Comparison of ENCODE assay signal across 8 cellular contexts in the genomic region with DNA sequence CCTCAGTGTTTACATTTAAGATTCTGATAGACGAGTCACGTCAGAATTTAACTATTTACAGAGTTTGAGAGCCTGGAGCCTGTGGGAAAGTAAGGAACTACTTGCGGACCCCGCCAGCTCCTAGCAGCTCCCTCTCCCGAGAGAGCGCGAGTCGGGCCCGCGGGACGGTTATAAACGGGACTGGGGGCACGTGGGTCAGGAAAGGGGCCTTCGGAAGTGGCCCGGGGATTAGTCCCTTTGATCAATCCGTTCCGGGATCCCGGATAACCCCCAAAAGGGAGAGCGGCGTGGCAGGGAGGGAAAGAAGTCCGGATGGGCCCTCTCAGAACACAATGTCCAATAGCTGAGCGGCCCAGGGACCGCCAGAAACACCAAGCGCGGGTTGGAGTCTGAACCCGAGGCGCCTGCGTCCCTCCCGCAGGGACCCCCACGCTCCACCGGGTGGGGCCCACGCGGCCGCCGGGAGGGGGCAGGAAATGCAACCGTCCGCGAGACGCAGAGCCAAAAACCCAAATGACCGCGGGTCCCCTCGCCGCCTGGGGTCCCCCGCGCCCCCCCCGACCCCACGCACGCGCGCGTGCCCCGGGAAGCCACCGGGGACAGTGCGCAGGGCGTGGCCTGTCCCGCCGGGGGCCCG. TPM values are rescaled to one million over a fixed set of nuclear protein-coding genes. Genes with fewer than 3 reads are reported as not detected.
A peak's percentile ranks its signal among the peaks of the same experiment; 100 is the strongest.
DNase-seq lines count a peak whose midpoint lies in the region; ATAC-seq and TF ChIP-seq lines count a peak whose summit lies in the region.

No MANE protein-coding gene starts in this region.

- H4K20me1 ChIP-seq in osteoblast (ENCODE audit: insufficient read depth, low read length) = peaks cover 2% of the 10 kb centered on the region

- peak overlapping the region in 4 of 7 donors; percentile 5 to 84 (median 75) for H3K27ac Mint-ChIP-seq in CD4-positive, alpha-beta memory T cell

- no peak overlapping the region for H3K4me2 ChIP-seq in osteoblast (ENCODE audit: insufficient read depth, low read length)

- CTCF ChIA-PET in CD4-positive, alpha-beta memory T cell (lab: Charles Lee; ENCODE audit: partially characterized antibody) = no interaction called here

- no peak overlapping the region for H3K27ac ChIP-seq in CD4-positive, alpha-beta memory T cell (ENCODE audit: low read depth, low read length)
- H3K27ac ChIP-seq in HUES48 (ENCODE audit: low read depth, low read length) (peak overlapping the region; percentile 91), colonic mucosa (no peak overlapping the region), osteoblast (ENCODE audit: low read depth, low read length) (no peak overlapping the region)

- H3K4me1 Mint-ChIP-seq in CD4-positive, alpha-beta memory T cell = peaks cover 10 to 30% (median 20%) of the 10 kb centered on the region in 4 donors

- peak in 1 of 5 donors; percentile 12 for DNase-seq in CD4-positive, alpha-beta memory T cell
- DNase-seq in colonic mucosa (no peak), osteoblast (ENCODE audit: insufficient read length, low spot score, missing footprints) (peak; percentile 58), occipital lobe (lab: John Stamatoyannopoulos, UW) (no peak), COLO668 (lab: John Stamatoyannopoulos, UW; ENCODE audit: unreplicated experiment) (no peak)

- TF ChIP-seq CTCF in colonic mucosa (IDR thresholded peaks at IDR 0.05) = no peak
- TF ChIP-seq CTCF in osteoblast (IDR thresholded peaks at IDR 0.05; ENCODE audit: extremely low read depth, low read depth, low read length) = no peak

- peaks cover 4 to 8% of the 10 kb centered on the region in 2 donors for H3K36me3 Mint-ChIP-seq in CD4-positive, alpha-beta memory T cell

- H3K27me3 ChIP-seq in CD4-positive, alpha-beta memory T cell (ENCODE audit: insufficient read depth, low read length) = peaks cover 63% of the 10 kb centered on the region
- H3K27me3 ChIP-seq in HUES48 (ENCODE audit: control insufficient read depth, insufficient read depth, low read length) (peaks cover 61% of the 10 kb centered on the region), colonic mucosa (peaks cover 79% of the 10 kb centered on the region), osteoblast (ENCODE audit: insufficient read depth, low read length) (peaks cover 80% of the 10 kb centered on the region)

- POLR2A ChIA-PET in CD4-positive, alpha-beta memory T cell (lab: Charles Lee; ENCODE audit: partially characterized antibody) = interaction anchor here (0.9 to 2.5 kb wide), 3 partner anchors 11 to 25 kb away, joined by 3 to 9 read pairs (median 7); a partner anchor contains a TSS

- H3K4me1 ChIP-seq in CD4-positive, alpha-beta memory T cell (ENCODE audit: insufficient read depth, low read length) = peaks cover 32% of the 10 kb centered on the region
- H3K4me1 ChIP-seq in HUES48 (ENCODE audit: control insufficient read depth, insufficient read depth, low read length) (peaks cover 40% of the 10 kb centered on the region), colonic mucosa (peaks cover 9% of the 10 kb centered on the region), osteoblast (ENCODE audit: insufficient read depth, low read length) (no peaks in the 10 kb centered on the region)

- peak overlapping the region; percentile 7 to 72 (median 44) for H3K4me3 Mint-ChIP-seq in CD4-positive, alpha-beta memory T cell

- peaks cover 52 to 55% of the 10 kb centered on the region in 2 donors for H3K27me3 Mint-ChIP-seq in CD4-positive, alpha-beta memory T cell

- H3K79me2 ChIP-seq in osteoblast (ENCODE audit: insufficient read depth, low read length) = no peaks in the 10 kb centered on the region

- no peaks in the 10 kb centered on the region for H3K9me3 ChIP-seq in CD4-positive, alpha-beta memory T cell (ENCODE audit: control insufficient read depth in 1 of 2, low read length in 2 of 2)
- H3K9me3 ChIP-seq in HUES48 (ENCODE audit: control insufficient read depth, insufficient read depth, low read length) = no peaks in the 10 kb centered on the region
- H3K9me3 ChIP-seq in colonic mucosa = no peaks in the 10 kb centered on the region
- no peaks in the 10 kb centered on the region for H3K9me3 ChIP-seq in osteoblast (ENCODE audit: low read depth, low read length)

- intact Hi-C loops in CD4-positive, alpha-beta memory T cell (cut with micrococcal nuclease) = no loop called here
- intact Hi-C loops in colonic mucosa (cut with DNase I) = no loop called here

- ATAC-seq in GM19452 (IDR thresholded peaks at IDR 0.05; ENCODE audit: unreplicated experiment) (no peak), HG02840 (IDR thresholded peaks at IDR 0.05; ENCODE audit: low FRiP score, unreplicated experiment) (no peak)

- no peaks in the 10 kb centered on the region for H3K36me3 ChIP-seq in CD4-positive, alpha-beta memory T cell (ENCODE audit: insufficient read depth, low read length)
- H3K36me3 ChIP-seq in HUES48 (ENCODE audit: control insufficient read depth, insufficient read depth, low read length) (peaks cover 53% of the 10 kb centered on the region), colonic mucosa (no peaks in the 10 kb centered on the region), osteoblast (ENCODE audit: insufficient read depth, low read length) (no peaks in the 10 kb centered on the region)

- H3K9ac ChIP-seq in HUES48 (ENCODE audit: low read depth, low read length) (peak overlapping the region; percentile 49; the same call in 1 of the 2 replicates), colonic mucosa (ENCODE audit: low read depth in 2 of 2, low read length in 2 of 2) (no peak overlapping the region)

- H3K9me3 Mint-ChIP-seq in CD4-positive, alpha-beta memory T cell = peaks cover 0 to 36% (median 15%) of the 10 kb centered on the region in 8 donors

- no peak overlapping the region for H3K4me3 ChIP-seq in CD4-positive, alpha-beta memory T cell (ENCODE audit: low read length in 2 of 2)
- H3K4me3 ChIP-seq in HUES48 (ENCODE audit: low read depth, low read length) (peak overlapping the region; percentile 96), colonic mucosa (peak overlapping the region; percentile 19), osteoblast (ENCODE audit: insufficient read depth, low read length) (no peak overlapping the region)

- H2AFZ ChIP-seq in osteoblast (ENCODE audit: low read length) = no peak overlapping the region

RNA-seq across cellular contexts. Expression of a gene that starts 3.6 kb away (rescaled TPM):
- not detected for total RNA-seq in CD4-positive, alpha-beta memory T cell
- not detected for polyA plus RNA-seq in CD4-positive, alpha-beta memory T cell
- total RNA-seq in colonic mucosa = under 1 TPM in 1 of 2 donors, not detected in 1; 0.10 TPM
- not detected in 2 replicates for total RNA-seq in osteoblast
- 1.6 TPM for total RNA-seq in occipital lobe

RNA-seq across cellular contexts. Expression of a gene that starts 13.6 kb away (rescaled TPM):
- total RNA-seq in CD4-positive, alpha-beta memory T cell = not detected
- not detected for polyA plus RNA-seq in CD4-positive, alpha-beta memory T cell
- total RNA-seq in colonic mucosa (under 1 TPM; 0.11 to 0.82 TPM), osteoblast (not detected in 2 replicates), occipital lobe (2.8 TPM)

Comparison
In these comparisons a context has a peak if more than half of its experiments do, and no peak if none do; other contexts are left out.
1. H3K4me3 ChIP-seq: peak in HUES48 (single experiment) and colonic mucosa (single experiment); none in CD4-positive, alpha-beta memory T cell (0 of 2) and osteoblast (single experiment).